Comparison of ENCODE assay signal across 7 cellular contexts in genomic region chr10:26725837-26726727, GRCh38. TPM values are rescaled to one million over a fixed set of nuclear protein-coding genes. Genes with fewer than 3 reads are reported as not detected.
A peak's percentile ranks its signal among the peaks of the same experiment; 100 is the strongest.
DNase-seq lines count a peak whose midpoint lies in the region; ATAC-seq and TF ChIP-seq lines count a peak whose summit lies in the region.

No MANE protein-coding gene starts in this region.

- ATAC-seq in HG02642 (IDR thresholded peaks at IDR 0.05; ENCODE audit: poor library complexity, unreplicated experiment) (peak; percentile 56), HG02840 (IDR thresholded peaks at IDR 0.05; ENCODE audit: low FRiP score, unreplicated experiment) (no peak)

- H3K27me3 ChIP-seq in parathyroid adenoma (ENCODE audit: control insufficient read depth, insufficient read depth, low read length), result no peaks in the 10 kb centered on the region

- H3K79me2 ChIP-seq in OCI-LY7 (ENCODE audit: insufficient read depth, low read depth, low read length) (no peaks in the 10 kb centered on the region), parathyroid adenoma (no peaks in the 10 kb centered on the region)

- H3K36me3 ChIP-seq in OCI-LY7 (ENCODE audit: insufficient read depth, low read length) (peaks cover 93% of the 10 kb centered on the region), parathyroid adenoma (ENCODE audit: control insufficient read depth, insufficient read depth, low read length) (no peaks in the 10 kb centered on the region)

- no peaks in the 10 kb centered on the region for H3K9me2 ChIP-seq in OCI-LY7 (ENCODE audit: insufficient read depth, low read length)

- BruUV-seq in OCI-LY7 (replicated peaks; lab: Mats Ljungman, UMichigan), result no TSS peak

- H3K4me3 ChIP-seq in OCI-LY7 (ENCODE audit: low read depth, low read length, poor library complexity, severe bottlenecking) (no peak overlapping the region), parathyroid adenoma (ENCODE audit: low read depth, low read length) (no peak overlapping the region)

- TF ChIP-seq CTCF in OCI-LY7 (conservative IDR thresholded peaks at IDR 0.05; ENCODE audit: low read length) (peak; percentile 99), parathyroid adenoma (IDR thresholded peaks at IDR 0.05) (peak; percentile 94)

- no peaks in the 10 kb centered on the region for H4K20me1 ChIP-seq in OCI-LY7 (ENCODE audit: insufficient read depth, low read length)

- no peak overlapping the region for H3K9ac ChIP-seq in parathyroid adenoma

- no peak overlapping the region for H3K4me2 ChIP-seq in OCI-LY7 (ENCODE audit: low read length)
- no peak overlapping the region for H3K4me2 ChIP-seq in parathyroid adenoma (ENCODE audit: low read length)

- H3K9me3 ChIP-seq in OCI-LY7 (ENCODE audit: low read length) (no peaks in the 10 kb centered on the region), parathyroid adenoma (ENCODE audit: control insufficient read depth, low read length) (no peaks in the 10 kb centered on the region)

- peak; percentile 78 for DNase-seq in GM03348 (ENCODE audit: low spot score)
- peak; percentile 73 for DNase-seq in OCI-LY7 (ENCODE audit: low spot score)
- DNase-seq in activated naive CD4-positive, alpha-beta T cell treated with Interleukin-2 at 50 U/mL for 16 hours, result peak; percentile 42
- DNase-seq in globus pallidus (ENCODE audit: low spot score), result peak; percentile 75

- intact Hi-C loops in OCI-LY7 (cut with micrococcal nuclease; ENCODE audit: unreplicated experiment), result loop anchor here (1.0 to 5.0 kb wide), 4 partner anchors 119 to 391 kb away; no protein-coding TSS in a partner anchor

- CTCF ChIA-PET in OCI-LY7 (lab: Charles Lee; ENCODE audit: unreplicated experiment), result interaction anchor here (0.9 to 2.1 kb wide), 4 partner anchors 135 to 156 kb away, joined by 3 to 10 read pairs (median 6); no protein-coding TSS in a partner anchor

- H3K27ac ChIP-seq in OCI-LY7 (ENCODE audit: low read depth, low read length, poor library complexity, severe bottlenecking) (no peak overlapping the region), parathyroid adenoma (no peak overlapping the region)

- H2AFZ ChIP-seq in OCI-LY7 (ENCODE audit: low read length) (no peak overlapping the region), parathyroid adenoma (no peak overlapping the region)

- H3K4me1 ChIP-seq in OCI-LY7 (ENCODE audit: insufficient read depth, low read length, poor library complexity, severe bottlenecking) (peaks cover 3% of the 10 kb centered on the region), parathyroid adenoma (no peaks in the 10 kb centered on the region)

- POLR2A ChIA-PET in OCI-LY7 (lab: Charles Lee), result interaction anchor here (0.5 to 1.7 kb wide), 10 partner anchors 33 to 431 kb away, joined by 3 to 9 read pairs (median 4); partner anchors contain the start of gene ABI1

RNA-seq across cellular contexts. Expression of gene PDSS1, which starts 28.6 kb away (rescaled TPM):
- total RNA-seq in OCI-LY7 (2014; rRNA removed; shearing (Covaris generic)), result 16.9 and 23.0 TPM in 2 replicates
- 18.4 and 20.4 TPM in 2 replicates for total RNA-seq in OCI-LY7 (2022)
